Comparison of ENCODE assay signal across 8 cellular contexts in genomic region chr18:45879681-45880655, GRCh38. TPM values are rescaled to one million over a fixed set of nuclear protein-coding genes. Genes with fewer than 3 reads are reported as not detected.
A peak's percentile ranks its signal among the peaks of the same experiment; 100 is the strongest.
DNase-seq lines count a peak whose midpoint lies in the region; ATAC-seq and TF ChIP-seq lines count a peak whose summit lies in the region.

No MANE protein-coding gene starts in this region.

- TF ChIP-seq CTCF in BE2C (IDR thresholded peaks at IDR 0.05; ENCODE audit: low read depth, low read length), result peak; percentile 79

- no peak overlapping the region for H3K4me3 ChIP-seq in BE2C (ENCODE audit: low read depth, low read length)

- no peaks in the 10 kb centered on the region for H3K36me3 ChIP-seq in BE2C

- peak; percentile 43 for DNase-seq in BE2C
- DNase-seq in NOMO-1 (lab: John Stamatoyannopoulos, UW; ENCODE audit: unreplicated experiment in 2 of 2), result peak; percentile 36 to 37
- DNase-seq in activated CD8-positive, alpha-beta memory T cell treated with anti-CD3 and anti-CD28 coated beads, Interleukin-2, amount 50 U/mL, for 1 hour (ENCODE audit: extremely low read depth), result peak; percentile 13
- peak; percentile 52 for DNase-seq in epidermal melanocyte (ENCODE audit: insufficient read length, low spot score)
- peak; percentile 70 for DNase-seq in myocyte (ENCODE audit: low read depth)
- peak; percentile 29 to 48 for DNase-seq in stimulated activated CD8-positive, alpha-beta memory T cell treated with anti-CD3 and anti-CD28 coated beads, Interleukin-7, amount 100 ng/mL, for 4 hours (ENCODE audit: low read depth in 2 of 2)

- H3K27me3 ChIP-seq in BE2C, result no peaks in the 10 kb centered on the region

- no peaks in the 10 kb centered on the region for H3K9me3 ChIP-seq in BE2C

- ATAC-seq in GM19023 (IDR thresholded peaks at IDR 0.05; ENCODE audit: unreplicated experiment), result peak; percentile 81
- peak; percentile 84 for ATAC-seq in HG03342 (IDR thresholded peaks at IDR 0.05; ENCODE audit: unreplicated experiment)

- no peaks in the 10 kb centered on the region for H3K4me1 ChIP-seq in BE2C

RNA-seq across cellular contexts. Expression of gene SIGLEC15, which starts 54.5 kb away (rescaled TPM):
- 0.45 TPM for polyA plus RNA-seq in BE2C (2012; ENCODE audit: insufficient read depth, insufficient read length, low read depth)
- total RNA-seq in myocyte, result not detected in 2 replicates
- polyA plus RNA-seq in myocyte (2012), result 0.15 TPM

Comparison
In these comparisons a context has a peak if more than half of its experiments do, and no peak if none do; other contexts are left out.
1. DNase-seq: peak in every context shown above with its lines; median percentile 70 in myocyte; 52 in epidermal melanocyte; 43 in BE2C; 38 in stimulated activated CD8-positive, alpha-beta memory T cell treated with anti-CD3 and anti-CD28 coated beads, Interleukin-7, amount 100 ng/mL, for 4 hours; 36 in NOMO-1; 13 in activated CD8-positive, alpha-beta memory T cell treated with anti-CD3 and anti-CD28 coated beads, Interleukin-2, amount 50 U/mL, for 1 hour.